8 cellular contexts compared by ENCODE assay signal in the genomic region with DNA sequence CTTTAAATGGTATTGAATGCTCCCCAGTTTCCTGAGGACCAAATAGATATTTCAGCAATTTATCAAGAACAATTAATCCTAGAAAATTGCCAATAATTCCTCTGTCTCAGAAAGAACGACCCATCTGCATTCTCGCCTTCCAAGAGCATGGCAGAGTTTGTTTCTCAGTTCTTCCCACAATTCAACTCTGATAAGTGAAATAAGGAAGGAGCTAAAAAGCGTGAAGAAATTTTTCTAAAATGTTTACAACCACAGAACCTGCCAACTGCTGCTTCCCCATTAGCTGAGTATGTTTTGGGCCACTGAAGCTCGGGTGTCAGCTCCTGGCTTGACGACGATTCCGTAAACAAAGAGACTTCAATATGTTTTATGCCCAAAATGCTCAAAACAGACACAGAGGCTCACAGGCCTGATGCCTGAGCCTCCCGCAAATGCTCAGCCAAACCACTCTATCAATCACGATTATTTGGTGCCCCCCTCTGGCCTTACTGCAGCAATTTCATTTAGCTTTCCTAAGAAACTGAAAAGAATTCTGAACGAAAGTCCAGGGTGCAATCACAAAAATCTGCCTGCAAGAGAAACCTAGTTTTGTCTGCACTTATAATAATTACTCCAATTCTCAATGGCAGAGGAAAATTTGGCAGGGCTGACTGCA.
DNase-seq lines count a peak whose midpoint lies in the region; ATAC-seq and TF ChIP-seq lines count a peak whose summit lies in the region.

No MANE protein-coding gene starts in this region.

- H3K27ac ChIP-seq in lower lobe of right lung = no peak overlapping the region
- no peak overlapping the region for H3K27ac ChIP-seq in prostate gland

- H3K9me3 ChIP-seq in lower lobe of right lung (no peaks in the 10 kb centered on the region), prostate gland (no peaks in the 10 kb centered on the region)

- peak overlapping the region; percentile 53; the same call in 1 of the 2 replicates for H3K4me3 Mint-ChIP-seq in HFFc6
- H3K4me3 Mint-ChIP-seq in activated T-cell treated with anti-CD3 and anti-CD28 coated beads, Interleukin-2, amount 50 U/mL, for 4 hours = no peak overlapping the region

- WGBS in prostate gland = 26% methylated on average over 10 of the region's 10 CpGs

- ATAC-seq in lower lobe of right lung = peak in 1 of 2 donors; percentile 53
- ATAC-seq in activated T-cell treated with anti-CD3 and anti-CD28 coated beads, Interleukin-2, amount 50 U/mL, for 4 hours = no peak

- H3K9me3 Mint-ChIP-seq in HFFc6 = no peaks in the 10 kb centered on the region
- no peaks in the 10 kb centered on the region for H3K9me3 Mint-ChIP-seq in activated T-cell treated with anti-CD3 and anti-CD28 coated beads, Interleukin-2, amount 50 U/mL, for 4 hours

- intact Hi-C loops in lower lobe of right lung (cut with DNase I) = no loop called here
- intact Hi-C loops in prostate gland (cut with DNase I) = no loop called here

- H3K4me3 ChIP-seq in choroid plexus epithelial cell (ENCODE audit: low read depth, low read length) (no peak overlapping the region), lower lobe of right lung (no peak overlapping the region), prostate gland (no peak overlapping the region)

- H3K27me3 Mint-ChIP-seq in HFFc6 (ENCODE audit: insufficient read depth) = peaks cover 2% of the 10 kb centered on the region
- peaks cover 4% of the 10 kb centered on the region for H3K27me3 Mint-ChIP-seq in activated T-cell treated with anti-CD3 and anti-CD28 coated beads, Interleukin-2, amount 50 U/mL, for 4 hours (ENCODE audit: low read depth)

- peak; percentile 84 for TF ChIP-seq CTCF in HFFc6 (IDR thresholded peaks at IDR 0.05)
- peak; percentile 81 for TF ChIP-seq CTCF in choroid plexus epithelial cell (conservative IDR thresholded peaks at IDR 0.05; ENCODE audit: low read depth, low read length)
- peak; percentile 37 for TF ChIP-seq CTCF in lower lobe of right lung (IDR thresholded peaks at IDR 0.05)
- peak in 1 of 4 experiments; percentile 39 for TF ChIP-seq CTCF in prostate gland (IDR thresholded peaks at IDR 0.05)

- DNase-seq in DMS 273 treated with DMSO at 0.1 percent for 48 hours (lab: John Stamatoyannopoulos, UW) (peak; percentile 37), HFFc6 (peak; percentile 64), NOMO-1 treated with dmso at 0.1 percent for 144 hours (lab: John Stamatoyannopoulos, UW; ENCODE audit: unreplicated experiment) (peak; percentile 1), choroid plexus epithelial cell (ENCODE audit: low read depth) (peak; percentile 91), lower lobe of right lung (no peak), prostate gland (ENCODE audit: low spot score) (no peak), NCI-H774 (lab: John Stamatoyannopoulos, UW) (no peak)
- DNase-seq in activated T-cell treated with anti-CD3 and anti-CD28 coated beads, Interleukin-2, amount 50 U/mL, for 4 hours = no peak

- H3K36me3 Mint-ChIP-seq in HFFc6 (ENCODE audit: low read depth) = no peaks in the 10 kb centered on the region
- H3K36me3 Mint-ChIP-seq in activated T-cell treated with anti-CD3 and anti-CD28 coated beads, Interleukin-2, amount 50 U/mL, for 4 hours (ENCODE audit: insufficient read depth) = no peaks in the 10 kb centered on the region

- no peak for TF ChIP-seq POLR2A in prostate gland (IDR thresholded peaks at IDR 0.05)

- H3K4me1 Mint-ChIP-seq in HFFc6 (ENCODE audit: low read depth) = peaks cover 15% of the 10 kb centered on the region
- H3K4me1 Mint-ChIP-seq in activated T-cell treated with anti-CD3 and anti-CD28 coated beads, Interleukin-2, amount 50 U/mL, for 4 hours (ENCODE audit: low read depth) = no peaks in the 10 kb centered on the region

- H3K4me1 ChIP-seq in lower lobe of right lung (peaks cover 9% of the 10 kb centered on the region), prostate gland (replicated peaks) (no peaks in the 10 kb centered on the region)

- H3K27me3 ChIP-seq in lower lobe of right lung (ENCODE audit: low read depth) (no peaks in the 10 kb centered on the region), prostate gland (replicated peaks; ENCODE audit: insufficient read depth) (no peaks in the 10 kb centered on the region)

- no peaks in the 10 kb centered on the region for H3K36me3 ChIP-seq in lower lobe of right lung
- H3K36me3 ChIP-seq in prostate gland = no peaks in the 10 kb centered on the region

- peak overlapping the region; percentile 87 for H3K27ac Mint-ChIP-seq in HFFc6

Comparison
In these comparisons a context has a peak if more than half of its experiments do, and no peak if none do; other contexts are left out.
1. DNase-seq: peak in DMS 273 treated with DMSO at 0.1 percent for 48 hours (single experiment), HFFc6 (single experiment), NOMO-1 treated with dmso at 0.1 percent for 144 hours (single experiment) and choroid plexus epithelial cell (single experiment); none in lower lobe of right lung (single experiment), activated T-cell treated with anti-CD3 and anti-CD28 coated beads, Interleukin-2, amount 50 U/mL, for 4 hours (single experiment), prostate gland (single experiment) and NCI-H774 (single experiment).